Comparison of ENCODE assay signal across 19 cellular contexts in the genomic region with DNA sequence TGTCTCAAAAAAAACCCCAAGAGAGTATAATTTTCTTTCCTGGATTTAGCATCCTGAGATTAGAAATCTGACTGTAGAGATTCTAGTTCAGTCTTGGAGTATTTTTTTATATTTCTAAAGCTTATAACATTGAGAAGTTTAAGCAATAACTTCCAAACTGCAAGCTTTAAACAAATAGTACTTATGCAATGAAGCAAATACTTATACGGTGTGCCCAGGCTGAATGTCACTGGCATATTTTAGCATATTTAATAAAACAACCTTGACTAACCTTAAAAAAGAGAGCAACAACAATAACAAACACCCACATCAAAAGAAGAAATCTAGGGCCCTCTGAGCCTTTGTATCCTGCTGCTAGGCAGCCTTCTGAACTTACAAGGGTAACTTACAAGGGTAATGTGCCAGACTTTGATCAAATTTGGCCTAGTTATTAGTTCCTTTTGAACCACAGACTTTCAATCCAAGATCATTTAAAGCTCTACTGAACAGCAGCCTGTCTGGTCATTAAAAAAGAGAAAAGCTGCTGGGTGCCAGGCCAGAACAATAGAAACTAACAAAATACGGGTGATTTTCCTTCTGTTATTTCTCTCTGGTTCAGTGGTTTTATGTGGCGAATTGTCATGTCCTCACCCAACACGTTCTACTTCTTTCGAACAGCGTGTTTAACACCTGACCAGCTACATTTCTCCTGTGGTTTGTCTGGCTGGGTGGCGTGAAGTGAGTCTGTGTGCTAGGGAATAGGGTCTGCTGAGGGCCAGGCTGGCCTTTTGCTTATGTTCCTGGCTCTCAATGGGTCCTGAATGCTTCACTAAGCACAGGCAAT. TPM values are rescaled to one million over a fixed set of nuclear protein-coding genes. Genes with fewer than 3 reads are reported as not detected.
DNase-seq lines count a peak whose midpoint lies in the region; ATAC-seq and TF ChIP-seq lines count a peak whose summit lies in the region.
"Had no signal": no experiment of that assay in that cellular context is flagged by ENCODE, and none has a peak within 500 bp of the region (broad histone marks: within the 10 kb centered on the region; RNA-seq: fewer than 3 reads in every experiment).

No MANE protein-coding gene starts in this region.

- CTCF ChIA-PET in activated CD4-positive, alpha-beta T cell treated with anti-CD3 and anti-CD28 coated beads for 36 hours (lab: Charles Lee): interaction anchor here (0.6 to 2.0 kb wide), 5 partner anchors 17 to 397 kb away, joined by 3 to 6 read pairs (median 5); a partner anchor contains a TSS
- CTCF ChIA-PET in activated CD8-positive, alpha-beta memory T cell treated with anti-CD3 and anti-CD28 coated beads, Interleukin-2, amount 10 ng/mL, durations not matched to agents 7 days and 5 days (lab: Charles Lee): interaction anchor here (1.1 to 1.3 kb wide), 2 partner anchors 118 to 209 kb away, joined by 3 read pairs; no protein-coding TSS in a partner anchor

- POLR2A ChIA-PET in activated CD4-positive, alpha-beta T cell treated with anti-CD3 and anti-CD28 coated beads for 36 hours (lab: Charles Lee): interaction anchor here (0.6 kb wide), 1 partner anchor 12 kb away, joined by 3 read pairs; no protein-coding TSS in a partner anchor

- H3K4me1 Mint-ChIP-seq in activated CD4-positive, alpha-beta T cell treated with anti-CD3 and anti-CD28 coated beads for 36 hours: peaks cover 10% of the 10 kb centered on the region
- peaks cover 35% of the 10 kb centered on the region for H3K4me1 Mint-ChIP-seq in T-helper 17 cell
- peaks cover 3% of the 10 kb centered on the region for H3K4me1 Mint-ChIP-seq in activated CD8-positive, alpha-beta memory T cell treated with anti-CD3 and anti-CD28 coated beads, Interleukin-2, amount 10 ng/mL, durations not matched to agents 7 days and 5 days

- H3K4me3 Mint-ChIP-seq in activated CD4-positive, alpha-beta T cell treated with anti-CD3 and anti-CD28 coated beads for 36 hours: no peak overlapping the region
- peak overlapping the region; percentile 75 for H3K4me3 Mint-ChIP-seq in T-helper 17 cell
- no peak overlapping the region for H3K4me3 Mint-ChIP-seq in activated CD8-positive, alpha-beta memory T cell treated with anti-CD3 and anti-CD28 coated beads, Interleukin-2, amount 10 ng/mL, durations not matched to agents 7 days and 5 days
- H3K4me3 Mint-ChIP-seq: dendritic cell treated with granulocyte-macrophage colony-stimulating factor and Interleukin-4, amounts not matched to agents 40 ng/mL and 50 ng/mL, for 4 days had no signal

- no peaks in the 10 kb centered on the region for H3K9me3 Mint-ChIP-seq in activated CD4-positive, alpha-beta T cell treated with anti-CD3 and anti-CD28 coated beads for 36 hours (ENCODE audit: low read depth)
- H3K9me3 Mint-ChIP-seq in activated CD8-positive, alpha-beta memory T cell treated with anti-CD3 and anti-CD28 coated beads, Interleukin-2, amount 10 ng/mL, durations not matched to agents 7 days and 5 days (ENCODE audit: low read depth): no peaks in the 10 kb centered on the region
- H3K9me3 Mint-ChIP-seq: dendritic cell treated with granulocyte-macrophage colony-stimulating factor and Interleukin-4, amounts not matched to agents 40 ng/mL and 50 ng/mL, for 4 days had no signal

- H3K27ac ChIP-seq in prostate gland (peak overlapping the region; percentile 52 to 53), substantia nigra (ENCODE audit: low read depth, low read length, poor library complexity, severe bottlenecking) (no peak overlapping the region)
- H3K27ac ChIP-seq: neutrophil, RWPE1, stomach had no signal

- peaks cover 7% of the 10 kb centered on the region for H3K4me1 ChIP-seq in prostate gland (replicated peaks)
- H3K4me1 ChIP-seq: stomach had no signal

- H3K9me3 ChIP-seq in T-helper 17 cell (ENCODE audit: control insufficient read depth, low read length, poor library complexity, severe bottlenecking) (no peaks in the 10 kb centered on the region), prostate gland (no peaks in the 10 kb centered on the region)
- H3K9me3 ChIP-seq: neutrophil, stomach had no signal

- intact Hi-C loops in activated CD4-positive, alpha-beta T cell treated with anti-CD3 and anti-CD28 coated beads for 36 hours (cut with DNase I, micrococcal nuclease): loop anchor here in 1 of 2 experiments (10.0 kb wide), 1 partner anchor 119 kb away; no protein-coding TSS in a partner anchor
- intact Hi-C loops in prostate gland (cut with DNase I): loop anchor here (10.0 kb wide), 1 partner anchor 211 kb away; no protein-coding TSS in a partner anchor

- ATAC-seq in activated CD4-positive, alpha-beta T cell treated with anti-CD3 and anti-CD28 coated beads for 36 hours: no peak
- ATAC-seq in T-helper 17 cell: peak; percentile 93
- peak; percentile 32 for ATAC-seq in esophagus mucosa
- ATAC-seq in activated CD8-positive, alpha-beta memory T cell treated with anti-CD3 and anti-CD28 coated beads, Interleukin-2, amount 10 ng/mL, durations not matched to agents 7 days and 5 days: no peak
- ATAC-seq: sciatic nerve had no signal

- H3K27ac Mint-ChIP-seq in activated CD4-positive, alpha-beta T cell treated with anti-CD3 and anti-CD28 coated beads for 36 hours: peak overlapping the region; percentile 30
- peak overlapping the region; percentile 100 for H3K27ac Mint-ChIP-seq in T-helper 17 cell
- H3K27ac Mint-ChIP-seq in activated CD8-positive, alpha-beta memory T cell treated with anti-CD3 and anti-CD28 coated beads, Interleukin-2, amount 10 ng/mL, durations not matched to agents 7 days and 5 days: no peak overlapping the region
- H3K27ac Mint-ChIP-seq: dendritic cell treated with granulocyte-macrophage colony-stimulating factor and Interleukin-4, amounts not matched to agents 40 ng/mL and 50 ng/mL, for 4 days had no signal

- no peak overlapping the region for H3K4me3 ChIP-seq in prostate gland
- H3K4me3 ChIP-seq: stomach had no signal

- no peaks in the 10 kb centered on the region for H3K36me3 ChIP-seq in prostate gland

- no peaks in the 10 kb centered on the region for H3K27me3 ChIP-seq in prostate gland (replicated peaks; ENCODE audit: insufficient read depth)
- H3K27me3 ChIP-seq: neutrophil, stomach had no signal

- peaks cover 34% of the 10 kb centered on the region for H3K36me3 Mint-ChIP-seq in activated CD4-positive, alpha-beta T cell treated with anti-CD3 and anti-CD28 coated beads for 36 hours (ENCODE audit: low read depth)
- peaks cover 13% of the 10 kb centered on the region for H3K36me3 Mint-ChIP-seq in T-helper 17 cell (ENCODE audit: low read depth)
- peaks cover 32% of the 10 kb centered on the region for H3K36me3 Mint-ChIP-seq in activated CD8-positive, alpha-beta memory T cell treated with anti-CD3 and anti-CD28 coated beads, Interleukin-2, amount 10 ng/mL, durations not matched to agents 7 days and 5 days

- WGBS in prostate gland: 44% methylated on average over 7 of the region's 7 CpGs

- no peak for TF ChIP-seq CTCF in prostate gland (IDR thresholded peaks at IDR 0.05)

- H3K27me3 Mint-ChIP-seq in activated CD4-positive, alpha-beta T cell treated with anti-CD3 and anti-CD28 coated beads for 36 hours: no peaks in the 10 kb centered on the region
- H3K27me3 Mint-ChIP-seq in T-helper 17 cell: no peaks in the 10 kb centered on the region
- no peaks in the 10 kb centered on the region for H3K27me3 Mint-ChIP-seq in activated CD8-positive, alpha-beta memory T cell treated with anti-CD3 and anti-CD28 coated beads, Interleukin-2, amount 10 ng/mL, durations not matched to agents 7 days and 5 days
- H3K27me3 Mint-ChIP-seq: dendritic cell treated with granulocyte-macrophage colony-stimulating factor and Interleukin-4, amounts not matched to agents 40 ng/mL and 50 ng/mL, for 4 days had no signal

- no peak for TF ChIP-seq POLR2A in prostate gland (IDR thresholded peaks at IDR 0.05)

- DNase-seq in activated CD4-positive, alpha-beta T cell treated with anti-CD3 and anti-CD28 coated beads for 36 hours: no peak
- no peak for DNase-seq in activated CD4-positive, alpha-beta T cell treated with anti-CD3 and anti-CD28 coated beads, Interleukin-2, amount 50 U/mL, for 48 hours
- DNase-seq in T-helper 17 cell (no peak), prostate gland (ENCODE audit: low spot score) (peak; percentile 46), substantia nigra (lab: John Stamatoyannopoulos, UW) (no peak), cortex of kidney (lab: John Stamatoyannopoulos, UW) (no peak)
- DNase-seq in activated CD8-positive, alpha-beta memory T cell treated with anti-CD3 and anti-CD28 coated beads, Interleukin-2, amount 10 ng/mL, durations not matched to agents 7 days and 5 days: no peak
- DNase-seq: activated gamma-delta T cell treated with Interleukin-2 at 50 U/mL for 16 hours, erythroblast, mesenchymal stem cell, NCI-H1436 treated with DMSO at 0.1 percent for 48 hours, stomach had no signal

RNA-seq across cellular contexts. Expression of a gene that starts 16.2 kb away (rescaled TPM):
- 10 to 100 TPM; 32.3 to 36.3 TPM for total RNA-seq in activated CD4-positive, alpha-beta T cell treated with anti-CD3 and anti-CD28 coated beads for 36 hours
- 10 to 100 TPM; 47.3 to 50.0 TPM for total RNA-seq in T-helper 17 cell
- total RNA-seq in esophagus mucosa: 24.0 TPM
- 10 to 100 TPM; 34.7 to 56.1 TPM for total RNA-seq in prostate gland
- 10 to 100 TPM; 50.1 to 52.0 TPM for total RNA-seq in activated CD8-positive, alpha-beta memory T cell treated with anti-CD3 and anti-CD28 coated beads, Interleukin-2, amount 10 ng/mL, durations not matched to agents 7 days and 5 days

RNA-seq across cellular contexts. Expression of a gene that starts 26.9 kb away (rescaled TPM):
- total RNA-seq in activated CD4-positive, alpha-beta T cell treated with anti-CD3 and anti-CD28 coated beads for 36 hours: 10 to 100 TPM; 29.2 to 32.0 TPM
- total RNA-seq in T-helper 17 cell (10 to 100 TPM; 19.1 to 25.3 TPM), esophagus mucosa (7.6 TPM), prostate gland (10 to 100 TPM; 22.7 to 23.2 TPM)
- 10 to 100 TPM; 21.9 to 25.9 TPM for total RNA-seq in activated CD8-positive, alpha-beta memory T cell treated with anti-CD3 and anti-CD28 coated beads, Interleukin-2, amount 10 ng/mL, durations not matched to agents 7 days and 5 days

RNA-seq across cellular contexts. Expression of a gene that starts 57.0 kb away (rescaled TPM):
- not detected for total RNA-seq in activated CD4-positive, alpha-beta T cell treated with anti-CD3 and anti-CD28 coated beads for 36 hours
- total RNA-seq in T-helper 17 cell (not detected), esophagus mucosa (not detected), prostate gland (under 1 TPM in 1 of 2 donors, not detected in 1; 0.80 TPM)
- total RNA-seq in activated CD8-positive, alpha-beta memory T cell treated with anti-CD3 and anti-CD28 coated beads, Interleukin-2, amount 10 ng/mL, durations not matched to agents 7 days and 5 days: not detected
- total RNA-seq: activated CD8-positive, alpha-beta memory T cell treated with anti-CD3 and anti-CD28 coated beads for 36 hours; HT-29 had no signal

Comparison
In these comparisons a context has a peak if more than half of its experiments do, and no peak if none do; other contexts are left out.
1. ATAC-seq: peak in T-helper 17 cell (single experiment) and esophagus mucosa (single experiment); none in activated CD4-positive, alpha-beta T cell treated with anti-CD3 and anti-CD28 coated beads for 36 hours (single experiment) and activated CD8-positive, alpha-beta memory T cell treated with anti-CD3 and anti-CD28 coated beads, Interleukin-2, amount 10 ng/mL, durations not matched to agents 7 days and 5 days (single experiment).